In the genomic region with DNA sequence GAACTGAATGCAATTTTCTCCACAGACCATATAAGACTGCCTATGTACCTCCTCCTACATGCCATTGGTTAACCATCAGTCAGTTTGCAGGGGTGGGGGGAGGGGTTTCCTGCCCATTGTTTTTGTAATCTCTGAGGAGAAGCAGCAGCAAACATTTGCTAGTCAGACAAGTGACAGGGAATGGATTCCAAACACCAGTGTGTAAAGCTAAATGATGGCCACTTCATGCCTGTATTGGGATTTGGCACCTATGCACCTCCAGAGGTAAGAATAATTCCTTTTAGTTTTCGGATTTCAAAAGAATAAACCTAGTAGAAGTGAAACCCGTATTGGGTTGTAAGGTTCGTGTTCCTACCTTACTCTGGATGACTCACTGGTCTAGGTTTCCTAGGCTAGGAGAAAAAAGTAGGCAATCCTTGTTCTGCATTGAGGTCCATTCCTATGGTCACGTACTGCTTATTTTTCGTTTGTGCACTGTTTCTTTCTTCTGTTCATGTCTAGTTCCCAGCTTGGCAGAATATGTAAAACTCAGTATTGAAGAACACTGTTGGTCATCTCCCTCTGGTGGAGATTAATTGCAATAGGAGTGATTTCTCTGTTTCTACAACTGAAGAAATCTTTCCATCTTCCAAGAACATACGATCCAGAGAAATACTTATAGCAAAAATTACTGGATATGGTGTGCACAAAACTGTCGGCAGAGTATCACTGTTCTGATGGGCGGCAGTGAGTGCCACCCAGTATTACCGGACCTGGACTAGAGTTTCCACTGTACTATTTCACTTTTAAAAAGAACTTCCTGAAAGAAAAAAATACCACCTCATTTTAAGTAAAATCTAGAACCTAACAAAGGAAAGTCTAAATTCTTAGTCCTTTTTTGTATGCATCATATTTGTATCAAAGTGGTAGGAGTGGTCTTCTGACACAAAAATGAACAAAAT, we compare ENCODE assay signal across 8 cellular contexts. TPM values are rescaled to one million over a fixed set of nuclear protein-coding genes. Genes with fewer than 3 reads are reported as not detected.
DNase-seq lines count a peak whose midpoint lies in the region; ATAC-seq, FAIRE-seq and TF ChIP-seq lines count a peak whose summit lies in the region.

AKR1C3 (plus strand) TSS at position 150 of the 941 bp plus-strand sequence; CDS start at position 181, 31 bp downstream.

- H3K9me3 ChIP-seq in HCT116 (ENCODE audit: control insufficient read depth in 1 of 2, insufficient read depth in 1 of 2, low read depth in 1 of 2, low read length in 2 of 2) (no peaks in the 10 kb centered on the region), SK-N-MC (ENCODE audit: low read depth, low read length) (no peaks in the 10 kb centered on the region), endothelial cell of umbilical vein (replicated peaks; ENCODE audit: control insufficient read depth, insufficient read depth, low read length) (no peaks in the 10 kb centered on the region)

- DNase-seq in BJ (ENCODE audit: low read depth) (no peak), HCT116 (ENCODE audit: low read depth, low spot score) (peak; percentile 51), SK-N-MC (ENCODE audit: low read depth, low spot score) (no peak), endothelial cell of umbilical vein (ENCODE audit: low read depth, low spot score) (peak; percentile 83), mesenteric fat pad (ENCODE audit: low spot score) (no peak), ureter (ENCODE audit: low spot score) (no peak)

- CTCF ChIA-PET in BJ (lab: Yijun Ruan, JAX): interaction anchor here (0.6 to 14.6 kb wide), 8 partner anchors 17 to 289 kb away, joined by 3 to 172 read pairs (median 3); no protein-coding TSS in a partner anchor
- CTCF ChIA-PET in HCT116 (lab: Charles Lee): interaction anchor here (1.4 to 1.9 kb wide), 2 partner anchors 245 kb away, joined by 6 to 10 read pairs; no protein-coding TSS in a partner anchor
- CTCF ChIA-PET in endothelial cell of umbilical vein (lab: Charles Lee): interaction anchor here (0.7 to 6.8 kb wide), 6 partner anchors 12 to 340 kb away, joined by 3 to 83 read pairs (median 5); no protein-coding TSS in a partner anchor

- POLR2A ChIA-PET in BJ (lab: Charles Lee): no interaction called here
- POLR2A ChIA-PET in HCT116 (lab: Charles Lee): no interaction called here
- POLR2A ChIA-PET in endothelial cell of umbilical vein (lab: Charles Lee): no interaction called here

- TF ChIP-seq RAD21 in HCT116 (IDR thresholded peaks at IDR 0.05; ENCODE audit: low read depth): peak; percentile 65

- H3K4me3 ChIP-seq in BJ (ENCODE audit: low read depth, low read length) (0 out of 2 replicates have a peak within 1 kb of the TSS, but pooled peaks have one; percentile 16), HCT116 (replicated peaks in 1 of 2; ENCODE audit: low read depth in 1 of 2, low read length in 2 of 2) (peak within 1 kb of the TSS; percentile 25 to 48), SK-N-MC (0 out of 2 replicates have a peak within 1 kb of the TSS, but pooled peaks have one; percentile 9), endothelial cell of umbilical vein (replicated peaks in 1 of 3; ENCODE audit: insufficient read depth in 1 of 3, low read depth in 1 of 3, low read length in 3 of 3) (peak within 1 kb of the TSS; percentile 52 to 87 (median 56))

- H3K27me3 ChIP-seq in BJ (ENCODE audit: control insufficient read depth, insufficient read depth, low read length) (no peaks in the 10 kb centered on the region), HCT116 (ENCODE audit: insufficient read depth, low read length) (no peaks in the 10 kb centered on the region), endothelial cell of umbilical vein (ENCODE audit: control insufficient read depth in 2 of 2, insufficient read depth in 2 of 2, low read length in 2 of 2) (no peaks in the 10 kb centered on the region)

- TF ChIP-seq POLR2A in HCT116 (IDR thresholded peaks at IDR 0.05; ENCODE audit: borderline replicate concordance, extremely low read depth, insufficient read depth, insufficient read length): no peak
- no peak for TF ChIP-seq POLR2A in endothelial cell of umbilical vein (IDR thresholded peaks at IDR 0.05; ENCODE audit: low read depth, low read length)

- H3K79me2 ChIP-seq in HCT116 (ENCODE audit: insufficient read depth, low read length): no peaks in the 10 kb centered on the region
- no peaks in the 10 kb centered on the region for H3K79me2 ChIP-seq in endothelial cell of umbilical vein (ENCODE audit: control insufficient read depth, insufficient read depth, low read length)

- H2AFZ ChIP-seq in HCT116 (ENCODE audit: low read depth, low read length, poor library complexity, severe bottlenecking): peak within 1 kb of the TSS; percentile 89
- peak within 1 kb of the TSS; percentile 81 for H2AFZ ChIP-seq in endothelial cell of umbilical vein (ENCODE audit: low read depth, low read length)

- intact Hi-C loops in HCT116 (cut with micrococcal nuclease) (loop anchor here (1.0 to 5.0 kb wide), 3 partner anchors 188 to 290 kb away; no protein-coding TSS in a partner anchor), endothelial cell of umbilical vein (cut with micrococcal nuclease) (loop anchor here (1.0 to 5.0 kb wide), 6 partner anchors 72 to 340 kb away; no protein-coding TSS in a partner anchor)

- no peaks in the 10 kb centered on the region; a peak in 1 of 4 replicates for H3K4me1 ChIP-seq in HCT116 (ENCODE audit: control insufficient read depth in 1 of 2, insufficient read depth in 2 of 2, low read length in 2 of 2)
- H3K4me1 ChIP-seq in endothelial cell of umbilical vein (ENCODE audit: control insufficient read depth, extremely low read depth, insufficient read depth, low read length): peaks cover 7% of the 10 kb centered on the region

- H3K36me3 ChIP-seq in BJ (ENCODE audit: control insufficient read depth, insufficient read depth, low read length) (no peaks in the 10 kb centered on the region), HCT116 (ENCODE audit: control insufficient read depth in 1 of 2, insufficient read depth in 2 of 2, low read length in 2 of 2) (no peaks in the 10 kb centered on the region), SK-N-MC (ENCODE audit: insufficient read depth, low read length) (no peaks in the 10 kb centered on the region), endothelial cell of umbilical vein (ENCODE audit: control insufficient read depth in 2 of 2, extremely low read depth in 1 of 2, insufficient read depth in 2 of 2, low read length in 2 of 2) (no peaks in the 10 kb centered on the region)

- H3K27ac ChIP-seq in HCT116 (ENCODE audit: low read depth, low read length): no peak within 1 kb of the TSS
- H3K27ac ChIP-seq in SK-N-MC: no peak within 1 kb of the TSS
- peak within 1 kb of the TSS; percentile 28 for H3K27ac ChIP-seq in endothelial cell of umbilical vein (ENCODE audit: insufficient read depth, low read depth, low read length)

- peak within 1 kb of the TSS; percentile 62 for H3K4me2 ChIP-seq in HCT116 (ENCODE audit: low read length)
- peak within 1 kb of the TSS; percentile 96 for H3K4me2 ChIP-seq in endothelial cell of umbilical vein (ENCODE audit: insufficient read depth, low read length)

- dilution Hi-C loops in endothelial cell of umbilical vein (cut with MboI; ENCODE audit: extremely low pct_ligation_motif_present, low sequenced_read_pairs): no loop called here

- H3K9me2 ChIP-seq in HCT116 (ENCODE audit: insufficient read depth): no peaks in the 10 kb centered on the region

- RAD21 ChIA-PET in HCT116 (lab: Charles Lee; ENCODE audit: low non-redundant PET in 1 of 2, low total read pairs in 2 of 2, uncharacterized antibody in 2 of 2, unreplicated experiment in 2 of 2): no interaction called here

- ATAC-seq in HCT116: peak; percentile 79
- ATAC-seq in HG03159 (IDR thresholded peaks at IDR 0.05; ENCODE audit: unreplicated experiment): no peak
- no peak for ATAC-seq in HG03439 (IDR thresholded peaks at IDR 0.05; ENCODE audit: unreplicated experiment)

- TF ChIP-seq CTCF in BJ (IDR thresholded peaks at IDR 0.05; ENCODE audit: insufficient read depth, low read depth, low read length) (peak; percentile 59), HCT116 (IDR thresholded peaks at IDR 0.05 in 2 of 3, conservative IDR thresholded peaks at IDR 0.05 in 1 of 3; ENCODE audit: borderline replicate concordance in 1 of 3, insufficient read depth in 1 of 3, low read depth in 2 of 3, low read length in 2 of 3) (peak; percentile 56 to 78 (median 65)), endothelial cell of umbilical vein (IDR thresholded peaks at IDR 0.05; ENCODE audit: extremely low read depth in 1 of 2, insufficient read depth in 1 of 2, low read depth in 1 of 2, low read length in 2 of 2) (peak; percentile 43 to 53)

- BruUV-seq in HCT116 (replicated peaks; lab: Mats Ljungman, UMichigan) (no TSS peak), endothelial cell of umbilical vein (replicated peaks; lab: Mats Ljungman, UMichigan) (TSS peak; percentile 73)

- H3K9me1 ChIP-seq in endothelial cell of umbilical vein (replicated peaks; ENCODE audit: control insufficient read depth, extremely low read depth, insufficient read depth, low read length): no peaks in the 10 kb centered on the region

- FAIRE-seq in endothelial cell of umbilical vein (lab: Jason Lieb, UNC): peak; percentile 52

- H4K20me1 ChIP-seq in HCT116 (ENCODE audit: insufficient read depth): no peaks in the 10 kb centered on the region
- H4K20me1 ChIP-seq in endothelial cell of umbilical vein (replicated peaks; ENCODE audit: control insufficient read depth, extremely low read depth, insufficient read depth, low read length): no peaks in the 10 kb centered on the region

- H3K9ac ChIP-seq in HCT116 (ENCODE audit: low read length) (no peak within 1 kb of the TSS), SK-N-MC (ENCODE audit: insufficient read length) (no peak within 1 kb of the TSS), endothelial cell of umbilical vein (replicated peaks; ENCODE audit: extremely low read depth, insufficient read depth, low read length) (peak within 1 kb of the TSS; percentile 78)

TF ChIP-seq in HCT116, 20 proteins besides CTCF, POLR2A, EP300 and RAD21 (continues in another document):
- TF ChIP-seq POLR2AphosphoS5 (IDR thresholded peaks at IDR 0.05; ENCODE audit: low read depth, low read length) (no peak), FOSL1 (IDR thresholded peaks at IDR 0.05; ENCODE audit: low read depth) (no peak)

TF ChIP-seq in endothelial cell of umbilical vein, 7 proteins besides CTCF, POLR2A, EP300 and RAD21 (continues in another document):
- TF ChIP-seq GATA2 (IDR thresholded peaks at IDR 0.05; ENCODE audit: insufficient read depth, insufficient read length, low read depth, low read length): no peak

RNA-seq across cellular contexts. Expression of gene AKR1C3, which starts in this region (rescaled TPM):
- polyA plus RNA-seq in BJ (2011; rRNA removed) (0.26 and 0.43 TPM in 2 replicates), endothelial cell of umbilical vein (20.9 and 27.4 TPM in 2 replicates)
- 0.43 and 1.1 TPM in 2 replicates for polyA minus RNA-seq in BJ (2011; rRNA and poly(A)+ RNA removed)
- total RNA-seq in HCT116 (2021; ENCODE audit: unreplicated experiment) (3.0 TPM), endothelial cell of umbilical vein (4.8 and 32.2 TPM in 2 replicates), mesenteric fat pad (192 TPM), ureter (166 TPM)
- 1.6 and 2.3 TPM in 2 replicates for polyA plus RNA-seq in HCT116 (2012)
- 26.2 and 28.2 TPM in 2 replicates for polyA plus RNA-seq in endothelial cell of umbilical vein (2011; cell fraction: cytosol; rRNA removed)
- polyA plus RNA-seq in endothelial cell of umbilical vein (2011; cell fraction: nucleus; rRNA removed): 12.4 and 14.9 TPM in 2 replicates
- 12.6 and 14.7 TPM in 2 replicates for polyA plus RNA-seq in endothelial cell of umbilical vein (2012)
- polyA minus RNA-seq in endothelial cell of umbilical vein: 9.9 and 10.6 TPM in 2 replicates
- polyA minus RNA-seq in endothelial cell of umbilical vein (2011; cell fraction: cytosol; rRNA and poly(A)+ RNA removed): 101 TPM
- 7.1 and 9.7 TPM in 2 replicates for polyA minus RNA-seq in endothelial cell of umbilical vein (2011; cell fraction: nucleus; rRNA and poly(A)+ RNA removed)

Comparison
In these comparisons a context has a peak if more than half of its experiments do, and no peak if none do; other contexts are left out.
1. DNase-seq: peak in HCT116 (single experiment) and endothelial cell of umbilical vein (single experiment); none in BJ (single experiment), SK-N-MC (single experiment), mesenteric fat pad (single experiment) and ureter (single experiment).
2. Peak in every context shown above with its lines, with median percentiles within 50 percentile points of each other: H3K4me3 ChIP-seq and CTCF ChIP-seq.